In genomic region chr10:80529604-80530003, GRCh38 we compare ENCODE assay signal across 9 cellular contexts. TPM values are rescaled to one million over a fixed set of nuclear protein-coding genes. Genes with fewer than 3 reads are reported as not detected.
A peak's percentile ranks its signal among the peaks of the same experiment; 100 is the strongest.
DNase-seq lines count a peak whose midpoint lies in the region; ATAC-seq and TF ChIP-seq lines count a peak whose summit lies in the region.
"Had no signal": no experiment of that assay in that cellular context is flagged by ENCODE, and none has a peak within 500 bp of the region (broad histone marks: within the 10 kb centered on the region; RNA-seq: fewer than 3 reads in every experiment).

No MANE protein-coding gene starts in this region.

- peaks cover 78% of the 10 kb centered on the region for H3K4me1 Mint-ChIP-seq in activated T-cell treated with anti-CD3 and anti-CD28 coated beads, Interleukin-2, amount 50 U/mL, for 24 hours (ENCODE audit: low read depth)
- peaks cover 82% of the 10 kb centered on the region for H3K4me1 Mint-ChIP-seq in stimulated activated naive CD8-positive, alpha-beta T cell treated with anti-CD3 and anti-CD28 coated beads, Interleukin-15, amount 100 ng/mL, for 72 hours
- no peaks in the 10 kb centered on the region for H3K4me1 Mint-ChIP-seq in Calu3 (ENCODE audit: low read depth, unreplicated experiment)

- ATAC-seq in left ventricle myocardium superior, result peak; percentile 72
- ATAC-seq in stimulated activated naive CD8-positive, alpha-beta T cell treated with anti-CD3 and anti-CD28 coated beads, Interleukin-15, amount 100 ng/mL, for 72 hours, result peak; percentile 70

- POLR2A ChIA-PET in GM10248 (lab: Yijun Ruan, JAX), result no interaction called here

- TF ChIP-seq CTCF in Calu3 (IDR thresholded peaks at IDR 0.05; ENCODE audit: unreplicated experiment) (no peak), GM10248 (IDR thresholded peaks at IDR 0.05; ENCODE audit: control extremely low read depth, extremely low read depth, low read depth, missing control alignments) (no peak)

- intact Hi-C loops in left ventricle myocardium superior (cut with micrococcal nuclease), result no loop called here
- intact Hi-C loops in Calu3 (cut with micrococcal nuclease; ENCODE audit: unreplicated experiment), result loop anchor here (1.0 to 10.0 kb wide), 3 partner anchors 85 to 265 kb away; no protein-coding TSS in a partner anchor

- peak overlapping the region; percentile 87 for H3K27ac Mint-ChIP-seq in activated T-cell treated with anti-CD3 and anti-CD28 coated beads, Interleukin-2, amount 50 U/mL, for 24 hours
- H3K27ac Mint-ChIP-seq in stimulated activated naive CD8-positive, alpha-beta T cell treated with anti-CD3 and anti-CD28 coated beads, Interleukin-15, amount 100 ng/mL, for 72 hours, result peak overlapping the region; percentile 45 to 90
- H3K27ac Mint-ChIP-seq in Calu3 (ENCODE audit: unreplicated experiment), result no peak overlapping the region

- DNase-seq in activated T-cell treated with anti-CD3 and anti-CD28 coated beads for 1 hour (ENCODE audit: low read depth) (peak; percentile 43), activated T-cell treated with anti-CD3 and anti-CD28 coated beads for 4 hours (no peak), left ventricle myocardium superior (no peak), Calu3 (no peak), NOMO-1 treated with DMSO at 0.1 percent for 48 hours (lab: John Stamatoyannopoulos, UW; ENCODE audit: unreplicated experiment) (no peak), GM10248 (ENCODE audit: extremely low spot score) (no peak)
- DNase-seq in activated T-cell treated with anti-CD3 and anti-CD28 coated beads, Interleukin-2, amount 50 U/mL, for 24 hours, result peak; percentile 56
- peak in 1 of 2 donors; percentile 35 for DNase-seq in stimulated activated naive CD8-positive, alpha-beta T cell treated with anti-CD3 and anti-CD28 coated beads, Interleukin-15, amount 100 ng/mL, for 72 hours
- DNase-seq: NCI-H526 treated with DMSO at 0.1 percent for 48 hours had no signal

- H3K36me3 Mint-ChIP-seq in activated T-cell treated with anti-CD3 and anti-CD28 coated beads, Interleukin-2, amount 50 U/mL, for 24 hours (ENCODE audit: low read depth), result peaks cover 22% of the 10 kb centered on the region
- H3K36me3 Mint-ChIP-seq in Calu3 (ENCODE audit: insufficient read depth, unreplicated experiment), result no peaks in the 10 kb centered on the region

- no peaks in the 10 kb centered on the region for H3K27me3 Mint-ChIP-seq in activated T-cell treated with anti-CD3 and anti-CD28 coated beads, Interleukin-2, amount 50 U/mL, for 24 hours
- no peaks in the 10 kb centered on the region for H3K27me3 Mint-ChIP-seq in stimulated activated naive CD8-positive, alpha-beta T cell treated with anti-CD3 and anti-CD28 coated beads, Interleukin-15, amount 100 ng/mL, for 72 hours
- no peaks in the 10 kb centered on the region for H3K27me3 Mint-ChIP-seq in Calu3 (ENCODE audit: unreplicated experiment)

- CTCF ChIA-PET in Calu3 (lab: Charles Lee) (no interaction called here), GM10248 (lab: Yijun Ruan, JAX) (interaction anchor here (2.0 kb wide), 1 partner anchor 85 kb away, joined by 7 read pairs; no protein-coding TSS in a partner anchor)

- no peaks in the 10 kb centered on the region for H3K9me3 Mint-ChIP-seq in activated T-cell treated with anti-CD3 and anti-CD28 coated beads, Interleukin-2, amount 50 U/mL, for 24 hours
- no peaks in the 10 kb centered on the region for H3K9me3 Mint-ChIP-seq in stimulated activated naive CD8-positive, alpha-beta T cell treated with anti-CD3 and anti-CD28 coated beads, Interleukin-15, amount 100 ng/mL, for 72 hours
- H3K9me3 Mint-ChIP-seq in Calu3 (ENCODE audit: low read depth, unreplicated experiment), result no peaks in the 10 kb centered on the region

- peak overlapping the region; percentile 38 for H3K4me3 Mint-ChIP-seq in activated T-cell treated with anti-CD3 and anti-CD28 coated beads, Interleukin-2, amount 50 U/mL, for 24 hours
- H3K4me3 Mint-ChIP-seq in stimulated activated naive CD8-positive, alpha-beta T cell treated with anti-CD3 and anti-CD28 coated beads, Interleukin-15, amount 100 ng/mL, for 72 hours, result peak overlapping the region; percentile 71 to 74
- H3K4me3 Mint-ChIP-seq in Calu3 (ENCODE audit: low read depth, unreplicated experiment), result no peak overlapping the region

- no TSS peak for BruUV-seq in Calu3 (replicated peaks; lab: Mats Ljungman, UMichigan)

RNA-seq across cellular contexts. Expression of gene SH2D4B, which starts 8.1 kb away (rescaled TPM):
- total RNA-seq in left ventricle myocardium superior (not detected), Calu3 (2022) (0.24 TPM in 1 of 2 replicates, not detected in the other)

Comparison
In these comparisons a context has a peak if more than half of its experiments do, and no peak if none do; other contexts are left out.
1. DNase-seq: peak in activated T-cell treated with anti-CD3 and anti-CD28 coated beads for 1 hour (single experiment) and activated T-cell treated with anti-CD3 and anti-CD28 coated beads, Interleukin-2, amount 50 U/mL, for 24 hours (single experiment); none in activated T-cell treated with anti-CD3 and anti-CD28 coated beads for 4 hours (single experiment), left ventricle myocardium superior (single experiment), Calu3 (single experiment), NOMO-1 treated with DMSO at 0.1 percent for 48 hours (single experiment) and GM10248 (single experiment).